Comparison of ENCODE assay signal across 13 cellular contexts in the genomic region with DNA sequence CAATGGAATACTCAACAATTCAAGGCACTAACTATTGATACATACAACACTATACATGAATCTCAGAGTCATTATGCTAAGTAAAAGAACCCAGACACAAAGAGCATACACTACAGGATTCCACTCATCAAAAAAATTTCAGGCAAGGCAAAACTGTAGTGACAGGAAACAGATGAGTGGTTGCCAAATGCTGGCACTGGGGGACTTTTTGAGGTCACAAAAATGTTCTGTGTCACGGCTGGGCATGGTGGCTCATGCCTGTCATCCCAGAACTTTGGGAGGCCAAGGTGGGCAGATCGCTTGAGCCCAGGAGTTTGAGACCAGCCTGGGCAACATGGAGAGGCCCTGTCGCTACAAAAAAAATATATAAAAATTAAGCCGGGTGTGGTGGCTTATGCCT.
"Had no signal": no experiment of that assay in that cellular context is flagged by ENCODE, and none has a peak within 500 bp of the region (broad histone marks: within the 10 kb centered on the region; RNA-seq: fewer than 3 reads in every experiment).

No MANE protein-coding gene starts in this region.

- ATAC-seq: effector memory CD8-positive, alpha-beta T cell; gastroesophageal sphincter; naive thymus-derived CD4-positive, alpha-beta T cell; sciatic nerve had no signal

- H3K4me3 Mint-ChIP-seq: activated naive CD4-positive, alpha-beta T cell treated with anti-CD3 and anti-CD28 coated beads, Interleukin-2, amount 50 U/mL, for 24 hours; brain; dendritic cell treated with granulocyte-macrophage colony-stimulating factor and Interleukin-4, amounts not matched to agents 40 ng/mL and 50 ng/mL, for 4 days; effector memory CD8-positive, alpha-beta T cell; naive thymus-derived CD4-positive, alpha-beta T cell had no signal

- H3K4me1 Mint-ChIP-seq: activated naive CD4-positive, alpha-beta T cell treated with anti-CD3 and anti-CD28 coated beads, Interleukin-2, amount 50 U/mL, for 24 hours had no signal

- H3K27me3 Mint-ChIP-seq: brain; dendritic cell treated with granulocyte-macrophage colony-stimulating factor and Interleukin-4, amounts not matched to agents 40 ng/mL and 50 ng/mL, for 4 days had no signal

- H3K4me3 ChIP-seq: gastroesophageal sphincter, tibial artery had no signal

- DNase-seq: amygdala; effector memory CD8-positive, alpha-beta T cell; hypothalamus; mammary epithelial cell; naive thymus-derived CD4-positive, alpha-beta T cell; stimulated activated CD4-positive, alpha-beta T cell treated with anti-CD3 and anti-CD28 coated beads, Interleukin-4, amount 100 ng/mL, for 4 hours; T-helper 9 cell; tibial artery had no signal

- H3K27me3 ChIP-seq: gastroesophageal sphincter, tibial artery had no signal

- H3K27ac Mint-ChIP-seq: activated naive CD4-positive, alpha-beta T cell treated with anti-CD3 and anti-CD28 coated beads, Interleukin-2, amount 50 U/mL, for 24 hours; brain; dendritic cell treated with granulocyte-macrophage colony-stimulating factor and Interleukin-4, amounts not matched to agents 40 ng/mL and 50 ng/mL, for 4 days; effector memory CD8-positive, alpha-beta T cell had no signal

- H3K36me3 Mint-ChIP-seq: activated naive CD4-positive, alpha-beta T cell treated with anti-CD3 and anti-CD28 coated beads, Interleukin-2, amount 50 U/mL, for 24 hours had no signal

- H3K9me3 Mint-ChIP-seq: effector memory CD8-positive, alpha-beta T cell had no signal
